Comparison of ENCODE assay signal across 2 cellular contexts in genomic region chr14:68973639-68974038, GRCh38.
TF ChIP-seq lines count a peak whose summit lies in the region.

No MANE protein-coding gene starts in this region.

TF ChIP-seq in SK-N-SH, 30 proteins besides CTCF, POLR2A, EP300 and RAD21:
- TF ChIP-seq, protein P1, sequence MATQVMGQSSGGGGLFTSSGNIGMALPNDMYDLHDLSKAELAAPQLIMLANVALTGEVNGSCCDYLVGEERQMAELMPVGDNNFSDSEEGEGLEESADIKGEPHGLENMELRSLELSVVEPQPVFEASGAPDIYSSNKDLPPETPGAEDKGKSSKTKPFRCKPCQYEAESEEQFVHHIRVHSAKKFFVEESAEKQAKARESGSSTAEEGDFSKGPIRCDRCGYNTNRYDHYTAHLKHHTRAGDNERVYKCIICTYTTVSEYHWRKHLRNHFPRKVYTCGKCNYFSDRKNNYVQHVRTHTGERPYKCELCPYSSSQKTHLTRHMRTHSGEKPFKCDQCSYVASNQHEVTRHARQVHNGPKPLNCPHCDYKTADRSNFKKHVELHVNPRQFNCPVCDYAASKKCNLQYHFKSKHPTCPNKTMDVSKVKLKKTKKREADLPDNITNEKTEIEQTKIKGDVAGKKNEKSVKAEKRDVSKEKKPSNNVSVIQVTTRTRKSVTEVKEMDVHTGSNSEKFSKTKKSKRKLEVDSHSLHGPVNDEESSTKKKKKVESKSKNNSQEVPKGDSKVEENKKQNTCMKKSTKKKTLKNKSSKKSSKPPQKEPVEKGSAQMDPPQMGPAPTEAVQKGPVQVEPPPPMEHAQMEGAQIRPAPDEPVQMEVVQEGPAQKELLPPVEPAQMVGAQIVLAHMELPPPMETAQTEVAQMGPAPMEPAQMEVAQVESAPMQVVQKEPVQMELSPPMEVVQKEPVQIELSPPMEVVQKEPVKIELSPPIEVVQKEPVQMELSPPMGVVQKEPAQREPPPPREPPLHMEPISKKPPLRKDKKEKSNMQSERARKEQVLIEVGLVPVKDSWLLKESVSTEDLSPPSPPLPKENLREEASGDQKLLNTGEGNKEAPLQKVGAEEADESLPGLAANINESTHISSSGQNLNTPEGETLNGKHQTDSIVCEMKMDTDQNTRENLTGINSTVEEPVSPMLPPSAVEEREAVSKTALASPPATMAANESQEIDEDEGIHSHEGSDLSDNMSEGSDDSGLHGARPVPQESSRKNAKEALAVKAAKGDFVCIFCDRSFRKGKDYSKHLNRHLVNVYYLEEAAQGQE (IDR thresholded peaks at IDR 0.05; ENCODE audit: low read depth, low read length) = no peak
- TF ChIP-seq FOSL2 (IDR thresholded peaks at IDR 0.05; ENCODE audit: borderline replicate concordance, low read depth) (no peak), JUND (IDR thresholded peaks at IDR 0.05) (no peak), POLR2AphosphoS5 (IDR thresholded peaks at IDR 0.05; ENCODE audit: low read depth, low read length) (no peak), TCF12 (IDR thresholded peaks at IDR 0.05) (no peak), FOXJ3 (CRISPR knock-in tag; IDR thresholded peaks at IDR 0.05) (no peak), FOXM1 (IDR thresholded peaks at IDR 0.05; ENCODE audit: low read depth) (no peak), USF2 (IDR thresholded peaks at IDR 0.05; ENCODE audit: borderline replicate concordance, low read depth, low read length) (no peak), GABPA (IDR thresholded peaks at IDR 0.05; ENCODE audit: low read depth) (no peak), NRF1 (IDR thresholded peaks at IDR 0.05; ENCODE audit: low read depth, low read length) (no peak), TAF1 (IDR thresholded peaks at IDR 0.05; ENCODE audit: borderline replicate concordance, low read depth, low read length) (no peak)

TF ChIP-seq in SK-N-SH treated with all-trans-retinoic acid at 6 μM for 48 hours, 23 proteins besides CTCF, POLR2A, EP300 and RAD21 (continued from another document):
- no peak for TF ChIP-seq RARB (CRISPR knock-in tag; IDR thresholded peaks at IDR 0.05)
- TF ChIP-seq ZFP30 (CRISPR knock-in tag; IDR thresholded peaks at IDR 0.05) = no peak
- TF ChIP-seq OSR1 (CRISPR knock-in tag; IDR thresholded peaks at IDR 0.05) = no peak
- TF ChIP-seq SNAI2 (CRISPR knock-in tag; IDR thresholded peaks at IDR 0.05) = no peak
